Comparison of ENCODE assay signal across 25 cellular contexts in genomic region chr2:241228081-241228859, GRCh38. TPM values are rescaled to one million over a fixed set of nuclear protein-coding genes. Genes with fewer than 3 reads are reported as not detected.
A peak's percentile ranks its signal among the peaks of the same experiment; 100 is the strongest.
DNase-seq lines count a peak whose midpoint lies in the region; ATAC-seq and TF ChIP-seq lines count a peak whose summit lies in the region.
"Had no signal": no experiment of that assay in that cellular context is flagged by ENCODE, and none has a peak within 500 bp of the region (broad histone marks: within the 10 kb centered on the region; RNA-seq: fewer than 3 reads in every experiment).

No MANE protein-coding gene starts in this region.

- H4K20me1 ChIP-seq in Karpas-422 (ENCODE audit: insufficient read depth, low read depth, low read length): no peaks in the 10 kb centered on the region

- no peak for ATAC-seq in stimulated activated naive CD8-positive, alpha-beta T cell treated with anti-CD3 and anti-CD28 coated beads, Interleukin-15, amount 100 ng/mL, for 72 hours
- ATAC-seq in stimulated activated naive CD8-positive, alpha-beta T cell treated with anti-CD3 and anti-CD28 coated beads, Interleukin-15, Interleukin-2, amounts not matched to agents 100 U/mL and 50 U/mL, for 24 hours: no peak
- ATAC-seq: left lobe of liver, PC-3, sciatic nerve had no signal

- H3K9me3 ChIP-seq in Karpas-422 (ENCODE audit: low read length) (no peaks in the 10 kb centered on the region), HAP-1 (no peaks in the 10 kb centered on the region)
- H3K9me3 ChIP-seq: esophagus muscularis mucosa, ovary, SJSA1, upper lobe of left lung had no signal

- H3K36me3 Mint-ChIP-seq in mesothelial cell of epicardium: peaks cover 32% of the 10 kb centered on the region

- no peak overlapping the region for H3K4me3 ChIP-seq in fibroblast of mammary gland (ENCODE audit: control insufficient read depth, low read depth, low read length)
- no peak overlapping the region for H3K4me3 ChIP-seq in Karpas-422 (ENCODE audit: low read length)
- no peak overlapping the region for H3K4me3 ChIP-seq in HAP-1
- H3K4me3 ChIP-seq: esophagus muscularis mucosa, ovary, SJSA1, upper lobe of left lung had no signal

- no peak overlapping the region for H3K4me2 ChIP-seq in Karpas-422 (ENCODE audit: low read depth, low read length, poor library complexity, severe bottlenecking)

- no peaks in the 10 kb centered on the region for H3K27me3 ChIP-seq in Karpas-422 (ENCODE audit: low read length)
- H3K27me3 ChIP-seq in HAP-1 (ENCODE audit: low read depth): no peaks in the 10 kb centered on the region
- H3K27me3 ChIP-seq: esophagus muscularis mucosa, ovary, SJSA1, upper lobe of left lung had no signal

- no peaks in the 10 kb centered on the region for H3K4me1 ChIP-seq in Karpas-422 (ENCODE audit: low read length)
- H3K4me1 ChIP-seq in HAP-1: no peaks in the 10 kb centered on the region
- H3K4me1 ChIP-seq: upper lobe of left lung had no signal

- H3K4me1 Mint-ChIP-seq in stimulated activated naive CD8-positive, alpha-beta T cell treated with anti-CD3 and anti-CD28 coated beads, Interleukin-15, amount 100 ng/mL, for 72 hours: peaks cover 17% of the 10 kb centered on the region
- H3K4me1 Mint-ChIP-seq in mesothelial cell of epicardium: peaks cover 15% of the 10 kb centered on the region

- H3K36me3 ChIP-seq in Karpas-422 (ENCODE audit: insufficient read depth, low read length) (peaks cover 3% of the 10 kb centered on the region), HAP-1 (replicated peaks) (peaks cover 70% of the 10 kb centered on the region)
- H3K36me3 ChIP-seq: ovary had no signal

- H3K27ac Mint-ChIP-seq in stimulated activated naive CD8-positive, alpha-beta T cell treated with anti-CD3 and anti-CD28 coated beads, Interleukin-15, amount 100 ng/mL, for 72 hours: peak overlapping the region; percentile 13 to 42
- peak overlapping the region; percentile 72 for H3K27ac Mint-ChIP-seq in mesothelial cell of epicardium

- H3K9me3 Mint-ChIP-seq in stimulated activated naive CD8-positive, alpha-beta T cell treated with anti-CD3 and anti-CD28 coated beads, Interleukin-15, amount 100 ng/mL, for 72 hours: no peaks in the 10 kb centered on the region
- no peaks in the 10 kb centered on the region for H3K9me3 Mint-ChIP-seq in mesothelial cell of epicardium
- H3K9me3 Mint-ChIP-seq: activated T-helper 2 cell treated with anti-CD3 and anti-CD28 coated beads, Interferon-gamma antibody, Interleukin-2, Interleukin-4, amounts not matched to agents 10 μg/mL and 5 μg/mL and 100 μg/mL, durations not matched to agents 14 hours and 24 hours and 36 hours; T-helper 2 cell treated with Interferon-gamma antibody and Interleukin-4, amounts not matched to agents 5 μg/mL and 100 μg/mL, for 36 hours had no signal

- H3K27ac ChIP-seq in Karpas-422 (ENCODE audit: low read length): no peak overlapping the region
- H3K27ac ChIP-seq: esophagus muscularis mucosa, SJSA1, upper lobe of left lung had no signal

- no peak overlapping the region for H2AFZ ChIP-seq in Karpas-422 (ENCODE audit: low read length)

- H3K9ac ChIP-seq in Karpas-422 (ENCODE audit: low read length): no peak overlapping the region

- no peaks in the 10 kb centered on the region for H3K9me2 ChIP-seq in Karpas-422 (replicated peaks; ENCODE audit: insufficient read depth, low read length)

- H3K4me3 Mint-ChIP-seq in stimulated activated naive CD8-positive, alpha-beta T cell treated with anti-CD3 and anti-CD28 coated beads, Interleukin-15, amount 100 ng/mL, for 72 hours: no peak overlapping the region
- no peak overlapping the region for H3K4me3 Mint-ChIP-seq in mesothelial cell of epicardium
- H3K4me3 Mint-ChIP-seq: T-helper 2 cell treated with Interferon-gamma antibody and Interleukin-4, amounts not matched to agents 5 μg/mL and 100 μg/mL, for 36 hours had no signal

- no peaks in the 10 kb centered on the region for H3K27me3 Mint-ChIP-seq in stimulated activated naive CD8-positive, alpha-beta T cell treated with anti-CD3 and anti-CD28 coated beads, Interleukin-15, amount 100 ng/mL, for 72 hours
- no peaks in the 10 kb centered on the region for H3K27me3 Mint-ChIP-seq in mesothelial cell of epicardium (ENCODE audit: low read depth)

- in situ Hi-C loops in HAP-1 (cut with MboI; ENCODE audit: low sequenced_read_pairs): no loop called here

- DNase-seq in stimulated activated naive CD8-positive, alpha-beta T cell treated with anti-CD3 and anti-CD28 coated beads, Interleukin-15, amount 100 ng/mL, for 72 hours: no peak
- DNase-seq in stimulated activated naive CD8-positive, alpha-beta T cell treated with anti-CD3 and anti-CD28 coated beads, Interleukin-15, Interleukin-2, amounts not matched to agents 100 U/mL and 50 U/mL, for 24 hours: no peak
- DNase-seq in fibroblast of mammary gland (ENCODE audit: low read depth): peak; percentile 38
- no peak for DNase-seq in mesothelial cell of epicardium (ENCODE audit: low spot score in 2 of 2, unreplicated experiment in 2 of 2)
- DNase-seq in Karpas-422: no peak
- no peak for DNase-seq in SKM-1 treated with dmso at 0.1 percent for 144 hours (lab: John Stamatoyannopoulos, UW; ENCODE audit: unreplicated experiment)
- DNase-seq in HAP-1 (ENCODE audit: low spot score in 2 of 2): no peak
- no peak for DNase-seq in putamen (ENCODE audit: low spot score)
- DNase-seq: activated CD4-positive, alpha-beta T cell treated with anti-CD3 and anti-CD28 coated beads for 1 hour; C1 segment of cervical spinal cord; caudate nucleus; GOT3; NCI-H146; NCI-H774; PC-3; stimulated activated CD4-positive, alpha-beta T cell treated with anti-CD3 and anti-CD28 coated beads, Interleukin-1b, Interleukin-23, amount 100 ng/mL, for 48 hours; stimulated activated naive CD4-positive, alpha-beta T cell treated with Interleukin-2 at 50 U/mL for 16 hours had no signal

- H3K79me2 ChIP-seq in Karpas-422 (ENCODE audit: low read length): no peaks in the 10 kb centered on the region

- TF ChIP-seq CTCF in fibroblast of mammary gland (conservative IDR thresholded peaks at IDR 0.05; ENCODE audit: control insufficient read depth, insufficient read depth, low read depth, low read length) (no peak), mesothelial cell of epicardium (IDR thresholded peaks at IDR 0.05; ENCODE audit: unreplicated experiment) (no peak)

RNA-seq across cellular contexts. Expression of gene ANO7, which starts 39.8 kb away (rescaled TPM):
- total RNA-seq in mesothelial cell of epicardium: 3.8 to 4.5 TPM (median 3.8 TPM) in 3 replicates
- total RNA-seq in Karpas-422 (2014; rRNA removed; shearing (Covaris generic); ENCODE audit: low replicate concordance): 0.14 and 0.19 TPM in 2 replicates
